1 cellular context compared by ENCODE assay signal in genomic region chr15:55742927-55743614, GRCh38.
TF ChIP-seq lines count a peak whose summit lies in the region.

Gene PRTG, minus strand, starts transcription at chr15:55743152. Its CDS starts 221 bp downstream, at chr15:55742931.

TF ChIP-seq in HepG2, 621 proteins besides CTCF, POLR2A, EP300 and RAD21 (continued from another document and continues in another):
- TF ChIP-seq ZNF513 (CRISPR knock-in tag; conservative IDR thresholded peaks at IDR 0.05): no peak
- TF ChIP-seq ISX (CRISPR knock-in tag; conservative IDR thresholded peaks at IDR 0.05): no peak
- TF ChIP-seq MED1 (CRISPR knock-in tag; IDR thresholded peaks at IDR 0.05): peak; percentile 67
- no peak for TF ChIP-seq ZNF619 (CRISPR knock-in tag; IDR thresholded peaks at IDR 0.05)
- peak; percentile 51 for TF ChIP-seq CCAR2 (optimal IDR thresholded peaks at IDR 0.05; ENCODE audit: low read depth, low read length)
- TF ChIP-seq RXRA (CRISPR knock-in tag; IDR thresholded peaks at IDR 0.05): peak; percentile 83
- peak; percentile 69 for TF ChIP-seq GATAD2A (CRISPR knock-in tag; IDR thresholded peaks at IDR 0.05)
- TF ChIP-seq HNF1A (IDR thresholded peaks at IDR 0.05; ENCODE audit: low read depth): no peak
- peak; percentile 35; the same call in 1 of the 2 replicates for TF ChIP-seq HNF1A (CRISPR knock-in tag; IDR thresholded peaks at IDR 0.05; ENCODE audit: borderline replicate concordance)
- TF ChIP-seq ZHX2 (IDR thresholded peaks at IDR 0.05; ENCODE audit: low read depth): no peak
- peak; percentile 30; the same call in 1 of the 2 replicates for TF ChIP-seq ZHX2 (CRISPR knock-in tag; IDR thresholded peaks at IDR 0.05; ENCODE audit: borderline replicate concordance)
- TF ChIP-seq PAX8 (CRISPR knock-in tag; IDR thresholded peaks at IDR 0.05; ENCODE audit: borderline replicate concordance): no peak; the same call in 1 of the 2 replicates
- TF ChIP-seq ZNF614 (CRISPR knock-in tag; IDR thresholded peaks at IDR 0.05; ENCODE audit: borderline replicate concordance): no peak; the same call in 1 of the 2 replicates
- peak; percentile 82; the same call in 1 of the 2 replicates for TF ChIP-seq SP4 (CRISPR knock-in tag; IDR thresholded peaks at IDR 0.05)
- TF ChIP-seq ZFYVE20 (CRISPR knock-in tag; IDR thresholded peaks at IDR 0.05; ENCODE audit: borderline replicate concordance, low read depth): no peak
- TF ChIP-seq GFI1 (CRISPR knock-in tag; IDR thresholded peaks at IDR 0.05; ENCODE audit: borderline replicate concordance): 0 out of 2 replicates have a peak, but pooled peaks have one; percentile 31
- TF ChIP-seq CSRNP1 (CRISPR knock-in tag; IDR thresholded peaks at IDR 0.05): no peak; the same call in 1 of the 2 replicates
- TF ChIP-seq MTA3 (CRISPR knock-in tag; IDR thresholded peaks at IDR 0.05): no peak
- no peak for TF ChIP-seq JARID2 (CRISPR knock-in tag; IDR thresholded peaks at IDR 0.05; ENCODE audit: insufficient replicate concordance)
- no peak for TF ChIP-seq ZNF597 (CRISPR knock-in tag; IDR thresholded peaks at IDR 0.05)
- peak; percentile 76 for TF ChIP-seq THAP11 (CRISPR knock-in tag; IDR thresholded peaks at IDR 0.05)
- peak; percentile 59 for TF ChIP-seq ZNF18 (CRISPR knock-in tag; IDR thresholded peaks at IDR 0.05; ENCODE audit: insufficient replicate concordance)
- TF ChIP-seq ZNF383 (CRISPR knock-in tag; IDR thresholded peaks at IDR 0.05; ENCODE audit: borderline replicate concordance): peak; percentile 70; the same call in 1 of the 2 replicates
- TF ChIP-seq ZNF746 (CRISPR knock-in tag; IDR thresholded peaks at IDR 0.05): peak; percentile 76; the same call in 1 of the 2 replicates
- peak; percentile 20; the same call in 1 of the 2 replicates for TF ChIP-seq TFDP2 (CRISPR knock-in tag; IDR thresholded peaks at IDR 0.05)
- peak; percentile 29; the same call in 1 of the 2 replicates for TF ChIP-seq MED13 (CRISPR knock-in tag; IDR thresholded peaks at IDR 0.05)
- peak; percentile 40 for TF ChIP-seq SNAPC2 (CRISPR knock-in tag; IDR thresholded peaks at IDR 0.05)
- no peak; the same call in 1 of the 2 replicates for TF ChIP-seq TBX3 (IDR thresholded peaks at IDR 0.05; ENCODE audit: borderline replicate concordance)
- TF ChIP-seq TGIF2 (CRISPR knock-in tag; IDR thresholded peaks at IDR 0.05): no peak
- peak; percentile 74 for TF ChIP-seq HDAC2 (CRISPR knock-in tag; IDR thresholded peaks at IDR 0.05)
- peak; percentile 95 for TF ChIP-seq ZNF281 (CRISPR knock-in tag; IDR thresholded peaks at IDR 0.05; ENCODE audit: borderline replicate concordance)
- no peak for TF ChIP-seq KDM5A (IDR thresholded peaks at IDR 0.05; ENCODE audit: borderline replicate concordance, low read length)
- 0 out of 2 replicates have a peak, but pooled peaks have one; percentile 39 for TF ChIP-seq JUND (CRISPR knock-in tag; IDR thresholded peaks at IDR 0.05)
